In the genomic region with DNA sequence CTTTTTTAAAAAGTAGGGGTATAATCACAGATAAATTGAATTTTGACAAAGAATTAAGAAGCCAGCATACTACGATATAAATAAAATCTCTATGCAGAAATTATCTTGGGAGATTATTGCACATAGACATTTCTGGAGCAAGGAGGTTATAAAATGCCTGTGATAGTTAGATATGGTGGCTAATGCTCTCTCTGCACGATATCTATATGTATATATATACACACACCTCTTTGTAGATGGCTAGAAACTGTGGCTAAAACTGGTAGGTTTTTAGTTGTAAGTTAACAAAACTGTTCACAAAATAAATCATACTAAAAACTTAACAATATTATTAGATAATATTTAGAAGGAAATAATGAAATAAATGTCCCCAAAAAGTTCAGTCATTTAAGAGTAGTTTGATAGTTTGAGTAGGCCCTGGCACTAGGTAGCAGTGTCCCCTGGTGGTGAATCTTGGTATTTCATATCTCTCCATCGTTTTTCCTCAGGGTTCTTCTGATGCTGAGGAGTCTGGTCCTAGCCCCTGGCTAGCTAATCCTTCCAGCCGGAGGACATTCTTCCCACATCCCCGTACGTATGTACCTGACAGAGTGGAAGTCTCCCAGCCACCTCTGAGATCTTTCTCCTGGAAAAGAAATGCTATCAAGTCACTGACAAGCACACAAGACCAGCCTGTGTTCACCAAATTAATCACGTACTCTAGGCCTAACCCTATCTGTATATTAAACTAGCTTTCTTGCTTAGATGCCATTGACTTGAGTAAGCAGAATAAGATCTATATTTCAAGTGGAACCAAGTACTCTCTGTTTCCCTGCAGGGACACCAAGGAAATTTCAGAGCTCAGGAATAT, we compare ENCODE assay signal across 8 cellular contexts. TPM values are rescaled to one million over a fixed set of nuclear protein-coding genes. Genes with fewer than 3 reads are reported as not detected.
DNase-seq lines count a peak whose midpoint lies in the region; ATAC-seq, FAIRE-seq and TF ChIP-seq lines count a peak whose summit lies in the region.

No MANE protein-coding gene starts in this region.

- no peaks in the 10 kb centered on the region; the same call in 1 of the 2 replicates for H3K9me3 ChIP-seq in MG63

- H3K4me3 Mint-ChIP-seq in GM23338 = no peak overlapping the region

- 0 out of 2 replicates have a peak, but pooled peaks cover 3% of the 10 kb centered on the region for H3F3A ChIP-seq in GM23338 (replicated peaks; ENCODE audit: low read depth)

- H3K36me3 ChIP-seq in GM23338 (ENCODE audit: insufficient read depth) (no peaks in the 10 kb centered on the region), MG63 (no peaks in the 10 kb centered on the region)

- H3K4me1 ChIP-seq in GM23338 (ENCODE audit: insufficient read depth) = no peaks in the 10 kb centered on the region

- no peaks in the 10 kb centered on the region for H3K4me1 Mint-ChIP-seq in GM23338

- peak; percentile 88 for ATAC-seq in GM23338

- TF ChIP-seq CTCF in GM23338 (conservative IDR thresholded peaks at IDR 0.05; ENCODE audit: low read depth in 2 of 2) (peak; percentile 85 to 90), RWPE1 (conservative IDR thresholded peaks at IDR 0.05; ENCODE audit: low read depth) (peak; percentile 68)

- no peak for FAIRE-seq in frontal cortex (lab: Jason Lieb, UNC)

- peaks cover 6% of the 10 kb centered on the region; the same call in 1 of the 3 replicates for H3K9me3 Mint-ChIP-seq in GM23338

- H3K27me3 ChIP-seq in GM23338 (ENCODE audit: insufficient read depth) = no peaks in the 10 kb centered on the region
- no peaks in the 10 kb centered on the region for H3K27me3 ChIP-seq in MG63

- H3K4me3 ChIP-seq in GM23338 = no peak overlapping the region
- H3K4me3 ChIP-seq in MG63 = no peak overlapping the region

- POLR2A ChIA-PET in RWPE1 (lab: Yijun Ruan, JAX; ENCODE audit: low non-redundant PET) = interaction anchor here (0.5 kb wide), 1 partner anchor 890 kb away, joined by 3 read pairs; no protein-coding TSS in a partner anchor

- H4K20me1 ChIP-seq in GM23338 (replicated peaks; ENCODE audit: insufficient read depth) = no peaks in the 10 kb centered on the region

- H3K27ac ChIP-seq in GM23338 (ENCODE audit: low read depth) (no peak overlapping the region), RWPE1 (no peak overlapping the region)

- H2AFZ ChIP-seq in GM23338 = no peak overlapping the region; the same call in 1 of the 2 replicates

- H3K27ac Mint-ChIP-seq in GM23338 = no peak overlapping the region

- no peak overlapping the region for H3K4me2 ChIP-seq in GM23338

- no peaks in the 10 kb centered on the region for H3K79me2 ChIP-seq in GM23338 (replicated peaks; ENCODE audit: insufficient read depth)

- DNase-seq in Caki2 (ENCODE audit: low read depth) = peak; percentile 31
- DNase-seq in GM23338 (ENCODE audit: low spot score) = peak; percentile 76
- peak; percentile 38 for DNase-seq in RWPE1 (ENCODE audit: low spot score)
- peak; percentile 59 for DNase-seq in dedifferentiated amniotic fluid mesenchymal stem cell (ENCODE audit: extremely low spot score)
- DNase-seq in myocyte (ENCODE audit: low read depth) = peak; percentile 56
- no peak for DNase-seq in frontal cortex (ENCODE audit: low spot score in 2 of 2)
- no peak for DNase-seq in MG63
- no peak for DNase-seq in cortex of kidney (lab: John Stamatoyannopoulos, UW)

- peaks cover 2% of the 10 kb centered on the region for H3K27me3 Mint-ChIP-seq in GM23338 (ENCODE audit: insufficient read depth, low read depth, poor library complexity)

- CTCF ChIA-PET in RWPE1 (lab: Yijun Ruan, JAX) = interaction anchor here (0.6 to 0.9 kb wide), 3 partner anchors 18 to 192 kb away, joined by 3 to 5 read pairs (median 3); no protein-coding TSS in a partner anchor

- H3K36me3 Mint-ChIP-seq in GM23338 (ENCODE audit: low read depth) = no peaks in the 10 kb centered on the region

- no peaks in the 10 kb centered on the region for H3K9me2 ChIP-seq in GM23338 (ENCODE audit: insufficient read depth)

- in situ Hi-C loops in Caki2 (cut with HindIII; ENCODE audit: low pct_unique_long_range_greater_than_20kb, low sequenced_read_pairs) = no loop called here

TF ChIP-seq in GM23338, 12 proteins besides CTCF, POLR2A, EP300 and RAD21 (continues in another document):
- no peak for TF ChIP-seq POLR2AphosphoS5 (IDR thresholded peaks at IDR 0.05; ENCODE audit: low read depth)
- no peak for TF ChIP-seq STAT1 (IDR thresholded peaks at IDR 0.05; ENCODE audit: unreplicated experiment)
- TF ChIP-seq ZNF114 (CRISPR knock-in tag; IDR thresholded peaks at IDR 0.05) = no peak
- TF ChIP-seq, protein P1, sequence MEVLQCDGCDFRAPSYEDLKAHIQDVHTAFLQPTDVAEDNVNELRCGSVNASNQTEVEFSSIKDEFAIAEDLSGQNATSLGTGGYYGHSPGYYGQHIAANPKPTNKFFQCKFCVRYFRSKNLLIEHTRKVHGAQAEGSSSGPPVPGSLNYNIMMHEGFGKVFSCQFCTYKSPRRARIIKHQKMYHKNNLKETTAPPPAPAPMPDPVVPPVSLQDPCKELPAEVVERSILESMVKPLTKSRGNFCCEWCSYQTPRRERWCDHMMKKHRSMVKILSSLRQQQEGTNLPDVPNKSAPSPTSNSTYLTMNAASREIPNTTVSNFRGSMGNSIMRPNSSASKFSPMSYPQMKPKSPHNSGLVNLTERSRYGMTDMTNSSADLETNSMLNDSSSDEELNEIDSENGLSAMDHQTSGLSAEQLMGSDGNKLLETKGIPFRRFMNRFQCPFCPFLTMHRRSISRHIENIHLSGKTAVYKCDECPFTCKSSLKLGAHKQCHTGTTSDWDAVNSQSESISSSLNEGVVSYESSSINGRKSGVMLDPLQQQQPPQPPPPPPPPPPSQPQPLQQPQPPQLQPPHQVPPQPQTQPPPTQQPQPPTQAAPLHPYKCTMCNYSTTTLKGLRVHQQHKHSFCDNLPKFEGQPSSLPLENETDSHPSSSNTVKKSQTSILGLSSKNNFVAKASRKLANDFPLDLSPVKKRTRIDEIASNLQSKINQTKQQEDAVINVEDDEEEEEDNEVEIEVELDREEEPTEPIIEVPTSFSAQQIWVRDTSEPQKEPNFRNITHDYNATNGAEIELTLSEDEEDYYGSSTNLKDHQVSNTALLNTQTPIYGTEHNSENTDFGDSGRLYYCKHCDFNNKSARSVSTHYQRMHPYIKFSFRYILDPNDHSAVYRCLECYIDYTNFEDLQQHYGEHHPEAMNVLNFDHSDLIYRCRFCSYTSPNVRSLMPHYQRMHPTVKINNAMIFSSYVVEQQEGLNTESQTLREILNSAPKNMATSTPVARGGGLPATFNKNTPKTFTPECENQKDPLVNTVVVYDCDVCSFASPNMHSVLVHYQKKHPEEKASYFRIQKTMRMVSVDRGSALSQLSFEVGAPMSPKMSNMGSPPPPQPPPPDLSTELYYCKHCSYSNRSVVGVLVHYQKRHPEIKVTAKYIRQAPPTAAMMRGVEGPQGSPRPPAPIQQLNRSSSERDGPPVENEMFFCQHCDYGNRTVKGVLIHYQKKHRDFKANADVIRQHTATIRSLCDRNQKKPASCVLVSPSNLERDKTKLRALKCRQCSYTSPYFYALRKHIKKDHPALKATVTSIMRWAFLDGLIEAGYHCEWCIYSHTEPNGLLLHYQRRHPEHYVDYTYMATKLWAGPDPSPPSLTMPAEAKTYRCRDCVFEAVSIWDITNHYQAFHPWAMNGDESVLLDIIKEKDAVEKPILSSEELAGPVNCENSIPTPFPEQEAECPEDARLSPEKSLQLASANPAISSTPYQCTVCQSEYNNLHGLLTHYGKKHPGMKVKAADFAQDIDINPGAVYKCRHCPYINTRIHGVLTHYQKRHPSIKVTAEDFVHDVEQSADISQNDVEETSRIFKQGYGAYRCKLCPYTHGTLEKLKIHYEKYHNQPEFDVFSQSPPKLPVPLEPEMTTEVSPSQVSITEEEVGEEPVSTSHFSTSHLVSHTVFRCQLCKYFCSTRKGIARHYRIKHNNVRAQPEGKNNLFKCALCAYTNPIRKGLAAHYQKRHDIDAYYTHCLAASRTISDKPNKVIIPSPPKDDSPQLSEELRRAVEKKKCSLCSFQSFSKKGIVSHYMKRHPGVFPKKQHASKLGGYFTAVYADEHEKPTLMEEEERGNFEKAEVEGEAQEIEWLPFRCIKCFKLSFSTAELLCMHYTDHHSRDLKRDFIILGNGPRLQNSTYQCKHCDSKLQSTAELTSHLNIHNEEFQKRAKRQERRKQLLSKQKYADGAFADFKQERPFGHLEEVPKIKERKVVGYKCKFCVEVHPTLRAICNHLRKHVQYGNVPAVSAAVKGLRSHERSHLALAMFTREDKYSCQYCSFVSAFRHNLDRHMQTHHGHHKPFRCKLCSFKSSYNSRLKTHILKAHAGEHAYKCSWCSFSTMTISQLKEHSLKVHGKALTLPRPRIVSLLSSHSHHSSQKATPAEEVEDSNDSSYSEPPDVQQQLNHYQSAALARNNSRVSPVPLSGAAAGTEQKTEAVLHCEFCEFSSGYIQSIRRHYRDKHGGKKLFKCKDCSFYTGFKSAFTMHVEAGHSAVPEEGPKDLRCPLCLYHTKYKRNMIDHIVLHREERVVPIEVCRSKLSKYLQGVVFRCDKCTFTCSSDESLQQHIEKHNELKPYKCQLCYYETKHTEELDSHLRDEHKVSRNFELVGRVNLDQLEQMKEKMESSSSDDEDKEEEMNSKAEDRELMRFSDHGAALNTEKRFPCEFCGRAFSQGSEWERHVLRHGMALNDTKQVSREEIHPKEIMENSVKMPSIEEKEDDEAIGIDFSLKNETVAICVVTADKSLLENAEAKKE (CRISPR knock-in tag; IDR thresholded peaks at IDR 0.05) = no peak
- TF ChIP-seq ZNF331 (CRISPR knock-in tag; IDR thresholded peaks at IDR 0.05; ENCODE audit: low read depth) = no peak
- TF ChIP-seq EZH2 (IDR thresholded peaks at IDR 0.05; ENCODE audit: low read depth, unreplicated experiment) = no peak
- no peak for TF ChIP-seq EZH2phosphoT487 (IDR thresholded peaks at IDR 0.05; ENCODE audit: unreplicated experiment)
- no peak for TF ChIP-seq NANOG (IDR thresholded peaks at IDR 0.05; ENCODE audit: borderline replicate concordance)

RNA-seq across cellular contexts. Expression of a gene that starts 32.2 kb away (rescaled TPM):
- 3.5 and 4.9 TPM in 2 replicates for total RNA-seq in Caki2 (2014; rRNA removed; shearing (Covaris generic); ENCODE audit: low replicate concordance)
- 9.0 and 12.9 TPM in 2 replicates for total RNA-seq in GM23338 (2014; rRNA removed; shearing (Covaris generic))
- 6.4 and 8.0 TPM in 2 replicates for polyA plus RNA-seq in GM23338 (2016; fragmentation: Nextera tagmentation; extraction: Ambion mirVana)
- total RNA-seq in myocyte (0.88 and 2.4 TPM in 2 replicates), frontal cortex (not detected)
- 0.93 TPM for polyA plus RNA-seq in myocyte (2012)
- total RNA-seq in MG63 (2014; rRNA removed; shearing (Covaris generic); ENCODE audit: low replicate concordance) = not detected in 2 replicates

RNA-seq across cellular contexts. Expression of a gene that starts 35.3 kb away (rescaled TPM):
- not detected in 2 replicates for total RNA-seq in Caki2 (2014; rRNA removed; shearing (Covaris generic); ENCODE audit: low replicate concordance)
- not detected in 2 replicates for total RNA-seq in GM23338 (2014; rRNA removed; shearing (Covaris generic))
- polyA plus RNA-seq in GM23338 (2016; fragmentation: Nextera tagmentation; extraction: Ambion mirVana) = not detected in 2 replicates
- total RNA-seq in myocyte (2.4 and 2.7 TPM in 2 replicates), frontal cortex (not detected)
- polyA plus RNA-seq in myocyte (2012) = 0.64 TPM
- not detected in 2 replicates for total RNA-seq in MG63 (2014; rRNA removed; shearing (Covaris generic); ENCODE audit: low replicate concordance)

Comparison
In these comparisons a context has a peak if more than half of its experiments do, and no peak if none do; other contexts are left out.
1. DNase-seq: peak in Caki2 (single experiment), GM23338 (single experiment), RWPE1 (single experiment), dedifferentiated amniotic fluid mesenchymal stem cell (single experiment) and myocyte (single experiment); none in frontal cortex (0 of 2), MG63 (single experiment) and cortex of kidney (single experiment).